ENCODE assay signal across 11 cellular contexts in genomic region chr5:164672931-164673694, GRCh38.
A peak's percentile ranks its signal among the peaks of the same experiment; 100 is the strongest.
DNase-seq lines count a peak whose midpoint lies in the region; ATAC-seq, FAIRE-seq and TF ChIP-seq lines count a peak whose summit lies in the region.
"Had no signal": no experiment of that assay in that cellular context is flagged by ENCODE, and none has a peak within 500 bp of the region (broad histone marks: within the 10 kb centered on the region; RNA-seq: fewer than 3 reads in every experiment).

No MANE protein-coding gene starts in this region.

- ATAC-seq in HG02623 (IDR thresholded peaks at IDR 0.05; ENCODE audit: unreplicated experiment): peak; percentile 50
- ATAC-seq in HG02610 (IDR thresholded peaks at IDR 0.05; ENCODE audit: unreplicated experiment): no peak

- TF ChIP-seq CTCF in RWPE1 (conservative IDR thresholded peaks at IDR 0.05; ENCODE audit: low read depth): peak; percentile 37

- H3K27ac ChIP-seq in RWPE1: no peak overlapping the region
- H3K27ac ChIP-seq: SJSA1 had no signal

- DNase-seq in RWPE1 (ENCODE audit: low spot score) (peak; percentile 23), kidney glomerular epithelial cell (lab: John Stamatoyannopoulos, UW) (peak; percentile 17), UCSD-AML1 (lab: John Stamatoyannopoulos, UW; ENCODE audit: unreplicated experiment) (no peak), HuH-7.5 (ENCODE audit: low spot score) (no peak)
- no peak for DNase-seq in stimulated activated naive CD4-positive, alpha-beta T cell (lab: John Stamatoyannopoulos, UW)
- DNase-seq: effector CD8-positive, alpha-beta T cell; NCI-H1417 treated with DMSO at 0.1 percent for 48 hours had no signal

- CTCF ChIA-PET in RWPE1 (lab: Yijun Ruan, JAX): interaction anchor here (0.5 to 1.0 kb wide), 5 partner anchors 8 to 1768 kb away, joined by 3 to 7 read pairs (median 4); no protein-coding TSS in a partner anchor

- peak; percentile 44 for FAIRE-seq in G401.6 (lab: Jason Lieb, UNC)

- POLR2A ChIA-PET in RWPE1 (lab: Yijun Ruan, JAX; ENCODE audit: low non-redundant PET): no interaction called here

Comparison
In these comparisons a context has a peak if more than half of its experiments do, and no peak if none do; other contexts are left out.
1. DNase-seq: peak in RWPE1 (single experiment) and kidney glomerular epithelial cell (single experiment); none in UCSD-AML1 (single experiment), HuH-7.5 (single experiment) and stimulated activated naive CD4-positive, alpha-beta T cell (0 of 6).